ENCODE assay signal across 8 cellular contexts in the genomic region with DNA sequence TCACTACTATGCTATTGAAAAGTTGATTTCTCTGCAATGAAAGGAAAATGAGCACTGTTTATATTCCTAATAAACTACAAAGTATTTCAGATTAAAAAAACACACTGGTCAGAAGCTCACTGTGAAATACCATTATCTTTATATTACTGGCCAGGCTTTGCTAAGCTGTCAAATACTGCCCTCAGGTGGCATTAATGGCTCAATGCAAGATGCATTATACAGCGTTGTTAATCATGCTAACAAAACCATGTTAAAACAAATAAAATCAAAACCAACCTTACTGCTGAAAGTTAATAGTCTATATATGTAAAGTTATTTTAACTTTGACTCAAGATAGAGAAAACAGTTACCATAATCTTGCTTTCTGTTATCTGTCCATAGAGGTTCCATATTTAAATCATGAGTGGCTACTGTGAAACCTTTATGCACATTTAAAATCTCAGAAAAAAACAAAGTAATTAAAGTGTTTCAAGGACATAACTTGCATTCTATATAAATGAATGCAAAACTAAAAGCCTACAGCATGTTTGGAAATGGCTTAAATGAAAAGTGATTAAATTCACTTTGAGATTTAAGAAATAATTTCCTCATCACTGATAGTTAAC.
A peak's percentile ranks its signal among the peaks of the same experiment; 100 is the strongest.
DNase-seq lines count a peak whose midpoint lies in the region; ATAC-seq lines count a peak whose summit lies in the region.

No MANE protein-coding gene starts in this region.

- peak; percentile 66 for ATAC-seq in HG02623 (IDR thresholded peaks at IDR 0.05; ENCODE audit: unreplicated experiment)

- DNase-seq in NCI-H510A treated with DMSO at 0.1 percent for 48 hours (lab: John Stamatoyannopoulos, UW) (peak; percentile 89), NCI-H510A (lab: John Stamatoyannopoulos, UW) (no peak), NCI-H2171 treated with DMSO at 0.1 percent for 48 hours (lab: John Stamatoyannopoulos, UW) (peak; percentile 51), germinal center (ENCODE audit: low spot score) (peak; percentile 26), putamen (ENCODE audit: low spot score) (peak; percentile 30), GF-D8 (lab: John Stamatoyannopoulos, UW) (no peak)
- peak; percentile 6 to 31 for DNase-seq in activated CD4-positive, alpha-beta T cell treated with anti-CD3 and anti-CD28 coated beads, Interleukin-2, amount 50 U/mL, for 48 hours

Comparison
In these comparisons a context has a peak if more than half of its experiments do, and no peak if none do; other contexts are left out.
1. DNase-seq: peak in NCI-H510A treated with DMSO at 0.1 percent for 48 hours (single experiment), NCI-H2171 treated with DMSO at 0.1 percent for 48 hours (single experiment), activated CD4-positive, alpha-beta T cell treated with anti-CD3 and anti-CD28 coated beads, Interleukin-2, amount 50 U/mL, for 48 hours (2 of 2), germinal center (single experiment) and putamen (single experiment); none in NCI-H510A (single experiment) and GF-D8 (single experiment).